20 cellular contexts compared by ENCODE assay signal in the genomic region with DNA sequence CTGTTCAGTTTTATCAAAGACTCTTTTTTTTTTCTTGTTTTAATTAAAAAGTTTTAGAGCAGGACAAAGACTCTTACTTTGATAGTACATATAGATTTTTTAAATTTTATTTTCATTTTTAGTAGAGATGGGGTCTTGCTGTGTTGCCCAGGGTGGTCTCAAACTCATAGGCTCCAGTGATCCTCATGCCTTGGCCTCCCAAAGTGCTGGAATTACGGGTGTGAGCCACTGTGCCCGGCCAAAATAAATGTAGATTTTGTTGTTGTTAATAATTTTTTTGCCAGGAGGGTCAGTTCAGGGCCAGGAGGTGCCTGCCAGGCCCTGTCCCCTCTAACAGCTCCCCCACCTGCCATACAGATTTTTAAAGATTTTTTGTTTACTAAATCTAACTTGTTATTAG. TPM values are rescaled to one million over a fixed set of nuclear protein-coding genes. Genes with fewer than 3 reads are reported as not detected.
DNase-seq lines count a peak whose midpoint lies in the region; ATAC-seq and TF ChIP-seq lines count a peak whose summit lies in the region.
"Had no signal": no experiment of that assay in that cellular context is flagged by ENCODE, and none has a peak within 500 bp of the region (broad histone marks: within the 10 kb centered on the region; RNA-seq: fewer than 3 reads in every experiment).

No MANE protein-coding gene starts in this region.

- TF ChIP-seq CTCF in heart left ventricle (IDR thresholded peaks at IDR 0.05) (no peak), Loucy (conservative IDR thresholded peaks at IDR 0.05; ENCODE audit: low read length) (no peak), hepatocyte (IDR thresholded peaks at IDR 0.05; ENCODE audit: poor library complexity) (no peak), stomach (IDR thresholded peaks at IDR 0.05) (no peak)

- ATAC-seq in heart left ventricle (no peak), Right ventricle myocardium inferior (no peak), GM18511 (IDR thresholded peaks at IDR 0.05; ENCODE audit: unreplicated experiment) (no peak)
- ATAC-seq: naive thymus-derived CD8-positive, alpha-beta T cell had no signal

- no peak for TF ChIP-seq EP300 in stomach (IDR thresholded peaks at IDR 0.05)

- H2AFZ ChIP-seq in Loucy (ENCODE audit: low read length) (no peak overlapping the region), hepatocyte (no peak overlapping the region)
- H2AFZ ChIP-seq: PC-9 had no signal

- H3K9me2 ChIP-seq in Loucy (replicated peaks; ENCODE audit: low read depth, low read length) (no peaks in the 10 kb centered on the region), hepatocyte (replicated peaks; ENCODE audit: insufficient read depth) (no peaks in the 10 kb centered on the region)

- H3K36me3 ChIP-seq in heart left ventricle (peaks cover 0 to 96% (median 86%) of the 10 kb centered on the region in 9 donors), Loucy (ENCODE audit: insufficient read depth, low read length) (no peaks in the 10 kb centered on the region), hepatocyte (replicated peaks; ENCODE audit: insufficient read depth, low read depth) (no peaks in the 10 kb centered on the region), stomach (peaks cover 28 to 96% (median 90%) of the 10 kb centered on the region in 4 donors)

- DNase-seq in heart left ventricle (no peak), Right ventricle myocardium inferior (ENCODE audit: missing footprints) (no peak), hepatocyte (ENCODE audit: low spot score) (no peak), stomach (no peak), NCI-H774 (lab: John Stamatoyannopoulos, UW) (no peak), G401 (ENCODE audit: low spot score) (no peak)
- DNase-seq: ACHN; activated CD4-positive, alpha-beta T cell treated with anti-CD3 and anti-CD28 coated beads, Interleukin-2, amount 50 U/mL, for 48 hours; activated naive CD8-positive, alpha-beta T cell treated with anti-CD3 and anti-CD28 coated beads for 36 hours; CD4-positive, alpha-beta T cell; naive thymus-derived CD8-positive, alpha-beta T cell; NCI-H1417; NCI-H2171; NCI-H526 treated with DMSO at 0.1 percent for 48 hours; PC-9; substantia nigra; WERI-Rb-1 had no signal

- in situ Hi-C loops in G401 (cut with HindIII; ENCODE audit: low sequenced_read_pairs), result no loop called here

- peak overlapping the region; percentile 54 for H3K4me2 ChIP-seq in Loucy (ENCODE audit: low read depth, low read length, poor library complexity, severe bottlenecking)
- H3K4me2 ChIP-seq in hepatocyte, result peak overlapping the region; percentile 3
- H3K4me2 ChIP-seq: PC-9 had no signal

- H3F3A ChIP-seq in Loucy (ENCODE audit: low read depth), result no peaks in the 10 kb centered on the region

- H3K27me3 ChIP-seq in heart left ventricle (no peaks in the 10 kb centered on the region), Loucy (ENCODE audit: insufficient read depth, low read length, poor library complexity, severe bottlenecking) (no peaks in the 10 kb centered on the region), hepatocyte (no peaks in the 10 kb centered on the region), stomach (no peaks in the 10 kb centered on the region)
- H3K27me3 ChIP-seq: SJSA1 had no signal

- peak overlapping the region; percentile 0 to 78 (median 63) for H3K27ac ChIP-seq in heart left ventricle
- H3K27ac ChIP-seq in hepatocyte, result peak overlapping the region; percentile 71
- peak overlapping the region in 3 of 5 donors; percentile 28 to 73 (median 53) for H3K27ac ChIP-seq in stomach
- H3K27ac ChIP-seq: PC-9, SJSA1, WERI-Rb-1 had no signal

- TF ChIP-seq POLR2A in heart left ventricle (IDR thresholded peaks at IDR 0.05) (no peak), stomach (IDR thresholded peaks at IDR 0.05) (no peak)

- peaks cover 0 to 15% (median 2%) of the 10 kb centered on the region in 12 donors for H3K4me1 ChIP-seq in heart left ventricle
- peaks cover 7% of the 10 kb centered on the region for H3K4me1 ChIP-seq in Loucy (ENCODE audit: insufficient read depth, low read length, poor library complexity, severe bottlenecking)
- peaks cover under 1% of the 10 kb centered on the region for H3K4me1 ChIP-seq in hepatocyte (ENCODE audit: insufficient read depth)
- H3K4me1 ChIP-seq in stomach, result peaks cover 0 to 13% (median 3%) of the 10 kb centered on the region in 4 donors
- H3K4me1 ChIP-seq: SJSA1 had no signal

- H4K20me1 ChIP-seq in Loucy (ENCODE audit: insufficient read depth, low read length, poor library complexity, severe bottlenecking) (no peaks in the 10 kb centered on the region), hepatocyte (ENCODE audit: insufficient read depth, poor library complexity, severe bottlenecking) (no peaks in the 10 kb centered on the region)

- H3K79me2 ChIP-seq in Loucy (ENCODE audit: insufficient read depth, low read length) (no peaks in the 10 kb centered on the region), hepatocyte (peaks cover 8% of the 10 kb centered on the region)

- H3K4me3 ChIP-seq in heart left ventricle, result no peak overlapping the region
- no peak overlapping the region for H3K4me3 ChIP-seq in Loucy (ENCODE audit: low read length, poor library complexity, severe bottlenecking)
- no peak overlapping the region for H3K4me3 ChIP-seq in hepatocyte
- H3K4me3 ChIP-seq in stomach, result no peak overlapping the region
- H3K4me3 ChIP-seq: PC-9, SJSA1 had no signal

- H3K9me3 ChIP-seq in heart left ventricle (no peaks in the 10 kb centered on the region), Loucy (ENCODE audit: insufficient read depth, low read depth, low read length) (no peaks in the 10 kb centered on the region), hepatocyte (ENCODE audit: low read depth) (no peaks in the 10 kb centered on the region), stomach (no peaks in the 10 kb centered on the region)
- H3K9me3 ChIP-seq: SJSA1 had no signal

- H3K9ac ChIP-seq in Loucy (ENCODE audit: low read depth, low read length, poor library complexity, severe bottlenecking), result no peak overlapping the region

- intact Hi-C loops in heart left ventricle (cut with DNase I), result no loop called here
- intact Hi-C loops in Right ventricle myocardium inferior (cut with DNase I), result no loop called here
- intact Hi-C loops in stomach (cut with DNase I; ENCODE audit: low total_unique reads), result no loop called here

- 94 to 99% (median 96%) methylated on average over 2 of the region's 2 CpGs for WGBS in heart left ventricle, 4 donors
- WGBS in hepatocyte (ENCODE audit: low lambda C conversion rate, missing lambda C conversion rate), result 97% methylated on average over 2 of the region's 2 CpGs
- 90 to 96% (median 93%) methylated on average over 2 of the region's 2 CpGs for WGBS in stomach, 5 donors

RNA-seq across cellular contexts. Expression of gene DENND10, which starts 17.0 kb away (rescaled TPM):
- 10 to 100 TPM; 20.9 to 31.0 (median 24.4) TPM for total RNA-seq in heart left ventricle
- polyA plus RNA-seq in heart left ventricle, result 10 to 100 TPM in 1 of 2 donors, 1 to 10 TPM in 1; 7.9 to 18.2 TPM
- 20.2 TPM for total RNA-seq in Right ventricle myocardium inferior
- total RNA-seq in hepatocyte, result 94.7 and 106 TPM in 2 replicates
- 64.4 and 75.3 TPM in 2 replicates for polyA plus RNA-seq in hepatocyte
- 10 to 100 TPM in 4 of 5 donors, 1 to 10 TPM in 1; 8.9 to 82.3 (median 36.0) TPM for total RNA-seq in stomach
- 10 to 100 TPM; 13.3 to 35.0 (median 20.2) TPM for polyA plus RNA-seq in stomach
- 33.3 and 36.4 TPM in 2 replicates for total RNA-seq in G401 (2014; rRNA removed; shearing (Covaris generic))

RNA-seq across cellular contexts. Expression of gene EIF3A, which starts 40.3 kb away (rescaled TPM):
- total RNA-seq in heart left ventricle (100 to 1,000 TPM in 6 of 9 donors, 10 to 100 TPM in 3; 80.3 to 143 (median 110) TPM), Right ventricle myocardium inferior (88.7 TPM), hepatocyte (93.7 and 97.2 TPM in 2 replicates), stomach (100 to 1,000 TPM in 3 of 5 donors, 10 to 100 TPM in 2; 48.4 to 156 (median 125) TPM)
- polyA plus RNA-seq in heart left ventricle (10 to 100 TPM; 41.9 to 92.2 TPM), hepatocyte (53.2 and 56.6 TPM in 2 replicates), stomach (10 to 100 TPM; 37.3 to 91.6 (median 46.2) TPM)
- total RNA-seq in G401 (2014; rRNA removed; shearing (Covaris generic)), result 35.0 and 60.2 TPM in 2 replicates

RNA-seq across cellular contexts. Expression of gene SFXN4, which starts 44.6 kb away (rescaled TPM):
- total RNA-seq in heart left ventricle (10 to 100 TPM; 33.2 to 48.9 (median 39.6) TPM), Right ventricle myocardium inferior (42.0 TPM), hepatocyte (22.8 and 27.2 TPM in 2 replicates), stomach (10 to 100 TPM in 4 of 5 donors, 1 to 10 TPM in 1; 2.7 to 72.7 (median 15.8) TPM)
- polyA plus RNA-seq in heart left ventricle (10 to 100 TPM; 60.6 to 68.5 TPM), hepatocyte (40.3 and 41.5 TPM in 2 replicates), stomach (10 to 100 TPM; 32.4 to 50.6 (median 36.8) TPM)
- total RNA-seq in G401 (2014; rRNA removed; shearing (Covaris generic)), result 33.3 and 49.4 TPM in 2 replicates

RNA-seq across cellular contexts. Expression of gene PRDX3, which starts 57.7 kb away (rescaled TPM):
- total RNA-seq in heart left ventricle, result 100 to 1,000 TPM; 199 to 385 (median 267) TPM
- polyA plus RNA-seq in heart left ventricle, result 100 to 1,000 TPM; 130 to 257 TPM
- total RNA-seq in Right ventricle myocardium inferior, result 285 TPM
- 326 and 333 TPM in 2 replicates for total RNA-seq in hepatocyte
- polyA plus RNA-seq in hepatocyte, result 282 and 294 TPM in 2 replicates
- total RNA-seq in stomach, result 100 to 1,000 TPM in 2 of 5 donors, 10 to 100 TPM in 3; 11.9 to 163 (median 91.7) TPM
- 100 to 1,000 TPM in 2 of 3 donors, 10 to 100 TPM in 1; 88.9 to 146 (median 144) TPM for polyA plus RNA-seq in stomach
- total RNA-seq in G401 (2014; rRNA removed; shearing (Covaris generic)), result 402 and 417 TPM in 2 replicates
